Comparison of ENCODE assay signal across 19 cellular contexts in the genomic region with DNA sequence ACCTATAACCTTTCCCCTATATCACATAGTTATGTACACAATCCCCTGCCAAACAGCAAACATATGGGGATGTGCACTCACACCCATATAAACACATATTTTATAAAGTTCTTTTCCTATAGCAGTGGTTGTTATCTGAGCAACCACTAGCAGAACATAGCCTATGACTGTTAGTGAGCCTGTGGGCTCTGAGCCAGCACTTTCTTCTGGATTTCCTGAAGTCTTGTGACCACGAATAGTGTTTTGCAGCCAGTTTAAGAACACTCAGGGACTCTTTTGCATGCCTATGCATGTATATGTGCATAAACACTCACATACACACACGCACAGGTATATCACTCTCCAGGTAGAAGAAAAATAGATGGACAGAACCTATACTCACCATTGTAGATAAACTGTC. TPM values are rescaled to one million over a fixed set of nuclear protein-coding genes. Genes with fewer than 3 reads are reported as not detected.
DNase-seq lines count a peak whose midpoint lies in the region; ATAC-seq, FAIRE-seq and TF ChIP-seq lines count a peak whose summit lies in the region.
"Had no signal": no experiment of that assay in that cellular context is flagged by ENCODE, and none has a peak within 500 bp of the region (broad histone marks: within the 10 kb centered on the region; RNA-seq: fewer than 3 reads in every experiment).

No MANE protein-coding gene starts in this region.

- no peak for TF ChIP-seq EP300 in K562 (IDR thresholded peaks at IDR 0.05; ENCODE audit: low read length)

- H3K9me3 Mint-ChIP-seq in T-helper 1 cell treated with Interleukin-12 subunit alpha and Interleukin-12 subunit beta and Interleukin-4 antibody, amounts not matched to agents 30 μg/mL and 1 μg/mL, for 36 hours: no peaks in the 10 kb centered on the region
- no peaks in the 10 kb centered on the region for H3K9me3 Mint-ChIP-seq in naive thymus-derived CD8-positive, alpha-beta T cell
- H3K9me3 Mint-ChIP-seq: neural crest cell had no signal

- H3K27me3 ChIP-seq in K562 (ENCODE audit: control insufficient read depth in 2 of 2, insufficient read depth in 2 of 2, low read length in 2 of 2): no peaks in the 10 kb centered on the region
- H3K27me3 ChIP-seq: body of pancreas, suprapubic skin had no signal

- H3K4me3 Mint-ChIP-seq in T-helper 1 cell treated with Interleukin-12 subunit alpha and Interleukin-12 subunit beta and Interleukin-4 antibody, amounts not matched to agents 30 μg/mL and 1 μg/mL, for 36 hours: peak overlapping the region; percentile 3
- peak overlapping the region; percentile 67 to 85 (median 76) for H3K4me3 Mint-ChIP-seq in naive thymus-derived CD8-positive, alpha-beta T cell
- H3K4me3 Mint-ChIP-seq: neural crest cell had no signal

- intact Hi-C loops in K562 (cut with micrococcal nuclease): no loop called here
- intact Hi-C loops in cardiac septum (cut with DNase I): no loop called here

- H3K36me3 Mint-ChIP-seq in T-helper 1 cell treated with Interleukin-12 subunit alpha and Interleukin-12 subunit beta and Interleukin-4 antibody, amounts not matched to agents 30 μg/mL and 1 μg/mL, for 36 hours (ENCODE audit: low read depth): peaks cover 75% of the 10 kb centered on the region
- peaks cover 48 to 74% (median 49%) of the 10 kb centered on the region in 3 donors for H3K36me3 Mint-ChIP-seq in naive thymus-derived CD8-positive, alpha-beta T cell

- no peak for TF ChIP-seq RAD21 in K562 (CRISPR knock-in tag; conservative IDR thresholded peaks at IDR 0.05 in 1 of 2, IDR thresholded peaks at IDR 0.05 in 1 of 2)

- H3K79me2 ChIP-seq in K562 (ENCODE audit: control insufficient read depth, insufficient read depth, low read length): no peaks in the 10 kb centered on the region

- no peak overlapping the region for H3K4me2 ChIP-seq in K562 (ENCODE audit: insufficient read depth, low read length)

- H3K9me3 ChIP-seq in SK-N-MC (ENCODE audit: low read depth, low read length): no peaks in the 10 kb centered on the region
- H3K9me3 ChIP-seq in K562 (replicated peaks; ENCODE audit: control insufficient read depth, insufficient read depth, low read depth, low read length): no peaks in the 10 kb centered on the region
- H3K9me3 ChIP-seq: body of pancreas, HAP-1, heart right ventricle, suprapubic skin had no signal

- TF ChIP-seq POLR2A in K562 (conservative IDR thresholded peaks at IDR 0.05): no peak

- H3K4me3 ChIP-seq in SK-N-MC: no peak overlapping the region
- no peak overlapping the region for H3K4me3 ChIP-seq in K562
- H3K4me3 ChIP-seq: body of pancreas, HAP-1, heart right ventricle, suprapubic skin had no signal

- peaks cover 0 to 20% of the 10 kb centered on the region in 2 experiments; a peak in 4 of 5 replicates for H3K4me1 ChIP-seq in K562 (replicated peaks in 1 of 2; ENCODE audit: control insufficient read depth in 2 of 2, insufficient read depth in 2 of 2, low read length in 2 of 2)
- H3K4me1 ChIP-seq: body of pancreas, HAP-1 had no signal

- CTCF ChIA-PET in K562 (lab: Yijun Ruan, JAX; ENCODE audit: low intra/inter-chr PET ratio): interaction anchor here (1.5 kb wide), 1 partner anchor 10 kb away, joined by 3 read pairs; no protein-coding TSS in a partner anchor

- in situ Hi-C loops in K562 (cut with MboI): no loop called here

- peak overlapping the region; percentile 51 for H3K27ac Mint-ChIP-seq in T-helper 1 cell treated with Interleukin-12 subunit alpha and Interleukin-12 subunit beta and Interleukin-4 antibody, amounts not matched to agents 30 μg/mL and 1 μg/mL, for 36 hours
- H3K27ac Mint-ChIP-seq in naive thymus-derived CD8-positive, alpha-beta T cell: peak overlapping the region; percentile 72 to 96 (median 92)

- no TSS peak for BruUV-seq in K562 (replicated peaks; lab: Mats Ljungman, UMichigan)

- peaks cover 46% of the 10 kb centered on the region for H3K4me1 Mint-ChIP-seq in T-helper 1 cell treated with Interleukin-12 subunit alpha and Interleukin-12 subunit beta and Interleukin-4 antibody, amounts not matched to agents 30 μg/mL and 1 μg/mL, for 36 hours (ENCODE audit: low read depth)
- H3K4me1 Mint-ChIP-seq in naive thymus-derived CD8-positive, alpha-beta T cell: peaks cover 52 to 90% (median 77%) of the 10 kb centered on the region in 4 donors
- H3K4me1 Mint-ChIP-seq: neural crest cell had no signal

- peak; percentile 74 for ATAC-seq in K562
- ATAC-seq in naive thymus-derived CD8-positive, alpha-beta T cell: peak; percentile 59 to 63
- ATAC-seq: body of pancreas, heart right ventricle had no signal

- DNase-seq in T-helper 1 cell (no peak), SK-N-MC (ENCODE audit: low read depth, low spot score) (peak; percentile 14), K562 (ENCODE audit: extremely low read depth in 1 of 4, low spot score in 3 of 4) (peak in 1 of 4 experiments; percentile 56), MV-4-11 (lab: John Stamatoyannopoulos, UW) (no peak), cardiac septum (ENCODE audit: low spot score) (no peak), NCI-H2107 treated with DMSO at 0.1 percent for 48 hours (lab: John Stamatoyannopoulos, UW; ENCODE audit: unreplicated experiment) (no peak)
- peak in 7 of 10 donors; percentile 18 to 72 (median 35) for DNase-seq in naive thymus-derived CD8-positive, alpha-beta T cell
- DNase-seq: heart right ventricle, NCI-H226 had no signal

- H3K27me3 Mint-ChIP-seq in T-helper 1 cell treated with Interleukin-12 subunit alpha and Interleukin-12 subunit beta and Interleukin-4 antibody, amounts not matched to agents 30 μg/mL and 1 μg/mL, for 36 hours (ENCODE audit: low read depth): no peaks in the 10 kb centered on the region
- H3K27me3 Mint-ChIP-seq in naive thymus-derived CD8-positive, alpha-beta T cell: no peaks in the 10 kb centered on the region

- H2AFZ ChIP-seq in K562 (ENCODE audit: low read depth, low read length): no peak overlapping the region

- POLR2A ChIA-PET in K562 (lab: Yijun Ruan, JAX): no interaction called here
- POLR2A ChIA-PET in naive thymus-derived CD8-positive, alpha-beta T cell (lab: Charles Lee): interaction anchor here (7.5 to 7.8 kb wide), 2 partner anchors 10 to 17 kb away, joined by 66 to 98 read pairs; partner anchors contain the start of gene TESPA1

- no peaks in the 10 kb centered on the region for H3K9me1 ChIP-seq in K562 (ENCODE audit: control insufficient read depth, insufficient read depth, low read length)

- H3K36me3 ChIP-seq in SK-N-MC (ENCODE audit: insufficient read depth, low read length) (no peaks in the 10 kb centered on the region), K562 (ENCODE audit: control insufficient read depth, insufficient read depth, low read length) (no peaks in the 10 kb centered on the region)
- H3K36me3 ChIP-seq: HAP-1, suprapubic skin had no signal

- no peaks in the 10 kb centered on the region for H4K20me1 ChIP-seq in K562 (replicated peaks; ENCODE audit: control insufficient read depth, insufficient read depth, low read length)

- TF ChIP-seq CTCF in K562 (IDR thresholded peaks at IDR 0.05 in 2 of 3, conservative IDR thresholded peaks at IDR 0.05 in 1 of 3; ENCODE audit: insufficient read depth in 2 of 3, low read depth in 1 of 3, low read length in 3 of 3): no peak

- no peak overlapping the region for H3K9ac ChIP-seq in SK-N-MC (ENCODE audit: insufficient read length)
- no peak overlapping the region for H3K9ac ChIP-seq in K562 (ENCODE audit: insufficient read depth in 1 of 2, low read depth in 2 of 2, low read length in 2 of 2)

- 3% methylated on average over 2 of the region's 2 CpGs for WGBS in K562 (ENCODE audit: insufficient coverage, low coverage, missing lambda C conversion rate)

- FAIRE-seq in K562 (lab: Jason Lieb, UNC): peak; percentile 26
- FAIRE-seq: endometrium had no signal

- H3K27ac ChIP-seq in SK-N-MC (no peak overlapping the region), K562 (ENCODE audit: extremely low read depth, low read depth, low read length) (no peak overlapping the region)
- H3K27ac ChIP-seq: body of pancreas, heart right ventricle, suprapubic skin had no signal

RNA-seq across cellular contexts. Expression of gene TESPA1, which starts 17.1 kb away (rescaled TPM):
- 1.1 and 1.4 TPM in 2 replicates for total RNA-seq in K562 (2011; cell fraction: chromatin; rRNA removed; ENCODE audit: low replicate concordance)
- total RNA-seq in K562 (2011; cell fraction: nucleolus; rRNA removed): 1.0 and 1.6 TPM in 2 replicates
- 0.15 and 0.59 TPM in 2 replicates for total RNA-seq in K562 (2011; cell fraction: nucleoplasm; rRNA removed)
- total RNA-seq in K562 (2014; rRNA removed) (2.7 and 2.8 TPM in 2 replicates), K562 (2014; rRNA removed; fragmentation: Illumina TruSeq; extraction: Trizol) (3.5 and 4.4 TPM in 2 replicates), K562 (2015; rRNA removed; fragmentation: Illumina TruSeq; extraction: Trizol) (6.4 and 6.6 TPM in 2 replicates), K562 (2021) (2.4 and 3.8 TPM in 2 replicates), cardiac septum (0.65 TPM)
- polyA plus RNA-seq in K562 (2011; rRNA removed) (0.72 and 2.7 TPM in 2 replicates), K562 (2014; fragmentation: Illumina TruSeq; extraction: Trizol) (6.3 and 7.1 TPM in 2 replicates), K562 (2014; fragmentation: Nextera tagmentation; extraction: Ambion mirVana) (1 to 10 TPM; 1.3 to 1.5 TPM), K562 (2014; rRNA removed) (2.1 and 3.3 TPM in 2 replicates)
- polyA plus RNA-seq in K562 (2011; cell fraction: cytosol; rRNA removed): 0.45 and 1.7 TPM in 2 replicates
- 1.8 and 7.2 TPM in 2 replicates for polyA plus RNA-seq in K562 (2011; cell fraction: nucleus; rRNA removed)
- polyA plus RNA-seq in K562 (2012): 6.1 and 17.9 TPM in 2 replicates
- 0.84 and 1.7 TPM in 2 replicates for polyA minus RNA-seq in K562 (2011; rRNA and poly(A)+ RNA removed)
- polyA minus RNA-seq in K562 (2011; cell fraction: cytosol; rRNA and poly(A)+ RNA removed): 5.1 TPM in 1 of 2 replicates, not detected in the other
- polyA minus RNA-seq in K562 (2011; cell fraction: nucleus; rRNA and poly(A)+ RNA removed): 0.67 and 4.9 TPM in 2 replicates
- total RNA-seq in naive thymus-derived CD8-positive, alpha-beta T cell: 100 to 1,000 TPM; 247 to 253 TPM
- 100 to 1,000 TPM in 2 of 3 donors, 10 to 100 TPM in 1; 83.1 to 245 (median 180) TPM for polyA plus RNA-seq in naive thymus-derived CD8-positive, alpha-beta T cell
- total RNA-seq: A172, body of pancreas, neural crest cell had no signal

RNA-seq across cellular contexts. Expression of gene NEUROD4, which starts 52.3 kb away (rescaled TPM):
- not detected in 2 replicates for total RNA-seq in K562 (2011; cell fraction: chromatin; rRNA removed; ENCODE audit: low replicate concordance)
- total RNA-seq in K562 (2011; cell fraction: nucleolus; rRNA removed): not detected in 2 replicates
- not detected in 2 replicates for total RNA-seq in K562 (2011; cell fraction: nucleoplasm; rRNA removed)
- total RNA-seq in K562 (2014; rRNA removed) (not detected in 2 replicates), K562 (2014; rRNA removed; fragmentation: Illumina TruSeq; extraction: Trizol) (not detected in 2 replicates), K562 (2015; rRNA removed; fragmentation: Illumina TruSeq; extraction: Trizol) (not detected in 2 replicates), K562 (2021) (not detected in 2 replicates), cardiac septum (not detected)
- polyA plus RNA-seq in K562 (2011; rRNA removed) (not detected in 2 replicates), K562 (2014; fragmentation: Illumina TruSeq; extraction: Trizol) (not detected in 2 replicates), K562 (2014; fragmentation: Nextera tagmentation; extraction: Ambion mirVana) (not detected), K562 (2014; rRNA removed) (not detected in 2 replicates)
- polyA plus RNA-seq in K562 (2011; cell fraction: cytosol; rRNA removed): not detected in 2 replicates
- not detected in 2 replicates for polyA plus RNA-seq in K562 (2011; cell fraction: nucleus; rRNA removed)
- not detected in 2 replicates for polyA plus RNA-seq in K562 (2012)
- polyA minus RNA-seq in K562 (2011; rRNA and poly(A)+ RNA removed): not detected in 2 replicates
- polyA minus RNA-seq in K562 (2011; cell fraction: cytosol; rRNA and poly(A)+ RNA removed): not detected in 2 replicates
- polyA minus RNA-seq in K562 (2011; cell fraction: nucleus; rRNA and poly(A)+ RNA removed): not detected in 2 replicates
- total RNA-seq in naive thymus-derived CD8-positive, alpha-beta T cell: not detected
- polyA plus RNA-seq in naive thymus-derived CD8-positive, alpha-beta T cell: not detected
- total RNA-seq: A172; body of pancreas; heart right ventricle; liver; OCI-LY7; suprapubic skin; T-helper 1 cell treated with Interleukin-12 subunit alpha and Interleukin-12 subunit beta and Interleukin-4 antibody, amounts not matched to agents 30 ng/mL and 1 ng/mL, for 36 hours had no signal
- polyA plus RNA-seq: heart right ventricle, liver had no signal

Comparison
In these comparisons a context has a peak if more than half of its experiments do, and no peak if none do; other contexts are left out.
1. DNase-seq: peak in SK-N-MC (single experiment) and naive thymus-derived CD8-positive, alpha-beta T cell (7 of 10); none in T-helper 1 cell (0 of 5), MV-4-11 (single experiment), cardiac septum (single experiment) and NCI-H2107 treated with DMSO at 0.1 percent for 48 hours (single experiment).
2. RNA of gene TESPA1, which starts 17.1 kb away (total RNA-seq): 247 to 253 TPM in naive thymus-derived CD8-positive, alpha-beta T cell; 0.15 to 6.6 TPM in K562 and 0.65 TPM in cardiac septum (single experiment); every median in the first group is over 10 times any median in the second.